28 cellular contexts compared by ENCODE assay signal in the genomic region with DNA sequence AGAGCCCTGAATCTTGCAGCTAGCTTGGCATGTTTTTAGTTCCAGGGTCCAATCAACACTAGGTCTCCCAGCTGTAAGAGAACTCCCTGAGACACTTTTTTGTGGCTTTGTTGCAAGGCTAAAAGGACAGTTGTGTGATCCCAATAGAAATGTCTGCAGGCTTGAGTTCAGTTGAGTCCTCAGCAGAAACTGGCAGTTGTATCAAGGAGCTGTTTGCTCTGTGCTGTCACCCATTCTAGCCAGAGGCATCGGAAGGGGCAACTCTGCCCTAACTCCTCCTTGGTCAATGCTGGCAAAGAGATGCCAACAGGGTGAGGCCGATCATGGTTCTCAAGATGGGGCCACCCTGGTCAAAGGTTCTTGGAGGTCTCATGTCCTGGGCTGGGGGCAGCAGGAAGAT.
"Had no signal": no experiment of that assay in that cellular context is flagged by ENCODE, and none has a peak within 500 bp of the region (broad histone marks: within the 10 kb centered on the region; RNA-seq: fewer than 3 reads in every experiment).

No MANE protein-coding gene starts in this region.

- DNase-seq: naive thymus-derived CD4-positive, alpha-beta T cell; natural killer cell; occipital lobe; ovary; posterior cingulate gyrus; psoas muscle; right cardiac atrium; stimulated activated CD4-positive, alpha-beta T cell treated with anti-CD3 and anti-CD28 coated beads, Interleukin-15, amount 100 ng/mL, for 24 hours; stimulated activated CD4-positive, alpha-beta T cell treated with anti-CD3 and anti-CD28 coated beads, Interleukin-2, amount 100 ng/mL, for 24 hours; stimulated activated CD4-positive, alpha-beta T cell treated with anti-CD3 and anti-CD28 coated beads, Interleukin-4, amount 100 ng/mL, for 1 hour; stimulated activated CD4-positive, alpha-beta T cell treated with anti-CD3 and anti-CD28 coated beads, Interleukin-4, amount 100 ng/mL, for 4 hours; stimulated activated CD8-positive, alpha-beta memory T cell treated with anti-CD3 and anti-CD28 coated beads, Interleukin-4, amount 100 ng/mL, for 48 hours; stimulated activated naive CD4-positive, alpha-beta T cell; stimulated activated naive CD8-positive, alpha-beta T cell treated with anti-CD3 and anti-CD28 coated beads, Interleukin-15, amount 100 ng/mL, for 72 hours; stimulated activated naive CD8-positive, alpha-beta T cell treated with anti-CD3 and anti-CD28 coated beads, Interleukin-15, Interleukin-2, amounts not matched to agents 100 U/mL and 50 U/mL, for 24 hours; substantia nigra; thyroid gland; upper lobe of left lung had no signal

- H3K4me2 ChIP-seq: neural progenitor cell, smooth muscle cell had no signal

- H3K9me3 ChIP-seq: ovary, psoas muscle, thoracic aorta, thyroid gland, tibial nerve, upper lobe of left lung, vagina had no signal

- H3K4me1 Mint-ChIP-seq: natural killer cell; nephron; stimulated activated memory B cell treated with anti-CD40 and anti-IgM and Interleukin-4, amounts not matched to agents 10 μg/mL and 1 μg/mL and 100 μg/mL, for 72 hours; stimulated activated naive CD8-positive, alpha-beta T cell treated with anti-CD3 and anti-CD28 coated beads, Interleukin-15, amount 100 ng/mL, for 72 hours had no signal

- H3K9ac ChIP-seq: neural progenitor cell, parathyroid adenoma had no signal

- H3K4me1 ChIP-seq: parathyroid adenoma, psoas muscle, thyroid gland, tibial nerve, vagina had no signal

- H3K4me3 Mint-ChIP-seq: naive thymus-derived CD4-positive, alpha-beta T cell; natural killer cell; nephron; neural progenitor cell; stimulated activated memory B cell treated with anti-CD40 and anti-IgM and Interleukin-4, amounts not matched to agents 10 μg/mL and 1 μg/mL and 100 μg/mL, for 72 hours; stimulated activated naive CD8-positive, alpha-beta T cell treated with anti-CD3 and anti-CD28 coated beads, Interleukin-15, amount 100 ng/mL, for 72 hours had no signal

- H3K36me3 Mint-ChIP-seq: naive thymus-derived CD4-positive, alpha-beta T cell; natural killer cell; neural progenitor cell; stimulated activated memory B cell treated with anti-CD40 and anti-IgM and Interleukin-4, amounts not matched to agents 10 μg/mL and 1 μg/mL and 100 μg/mL, for 72 hours had no signal

- H3K27me3 ChIP-seq: neural progenitor cell, ovary, thyroid gland, tibial nerve, upper lobe of left lung, vagina had no signal

- H3K9me3 Mint-ChIP-seq: natural killer cell; nephron; neural progenitor cell; stimulated activated naive CD8-positive, alpha-beta T cell treated with anti-CD3 and anti-CD28 coated beads, Interleukin-15, amount 100 ng/mL, for 72 hours had no signal

- H3K27me3 Mint-ChIP-seq: stimulated activated memory B cell treated with anti-CD40 and anti-IgM and Interleukin-4, amounts not matched to agents 10 μg/mL and 1 μg/mL and 100 μg/mL, for 72 hours had no signal

- H3K36me3 ChIP-seq: neural progenitor cell, ovary, thoracic aorta, thyroid gland, tibial nerve, upper lobe of left lung, vagina had no signal

- H3K79me2 ChIP-seq: parathyroid adenoma had no signal

- H3K4me3 ChIP-seq: neural progenitor cell, ovary, psoas muscle, skin epidermis, smooth muscle cell, thoracic aorta, thyroid gland, tibial nerve, upper lobe of left lung, vagina had no signal

- H2AFZ ChIP-seq: neural progenitor cell, parathyroid adenoma had no signal

- ATAC-seq: naive thymus-derived CD4-positive, alpha-beta T cell; natural killer cell; psoas muscle; right cardiac atrium; sciatic nerve; stimulated activated memory B cell treated with anti-CD40 and anti-IgM and Interleukin-4, amounts not matched to agents 10 μg/mL and 1 μg/mL and 100 μg/mL, for 72 hours; stimulated activated naive CD8-positive, alpha-beta T cell treated with anti-CD3 and anti-CD28 coated beads, Interleukin-15, amount 100 ng/mL, for 72 hours; stimulated activated naive CD8-positive, alpha-beta T cell treated with anti-CD3 and anti-CD28 coated beads, Interleukin-15, Interleukin-2, amounts not matched to agents 100 U/mL and 50 U/mL, for 24 hours had no signal

- H3K27ac ChIP-seq: neural progenitor cell, ovary, parathyroid adenoma, psoas muscle, skin epidermis, thoracic aorta, thyroid gland, tibial nerve, upper lobe of left lung, vagina had no signal

- H3K27ac Mint-ChIP-seq: naive thymus-derived CD4-positive, alpha-beta T cell; natural killer cell; nephron; neural progenitor cell; stimulated activated memory B cell treated with anti-CD40 and anti-IgM and Interleukin-4, amounts not matched to agents 10 μg/mL and 1 μg/mL and 100 μg/mL, for 72 hours had no signal
